In genomic region chr10:61970182-61971015, GRCh38 we compare ENCODE assay signal across 8 cellular contexts.
DNase-seq lines count a peak whose midpoint lies in the region; ATAC-seq, FAIRE-seq and TF ChIP-seq lines count a peak whose summit lies in the region.

No MANE protein-coding gene starts in this region.

- peak; percentile 53 for FAIRE-seq in GM19239 (lab: Jason Lieb, UNC)

- peaks cover 46 to 71% (median 60%) of the 10 kb centered on the region in 3 donors for H3K4me1 Mint-ChIP-seq in T-cell

- POLR2A ChIA-PET in T-cell (lab: Charles Lee), result interaction anchor here in 1 of 2 donors (0.7 kb wide), 1 partner anchor 55 kb away, joined by 8 read pairs; no protein-coding TSS in a partner anchor

- peaks cover 30% of the 10 kb centered on the region for H3K4me1 ChIP-seq in skeletal muscle satellite cell (ENCODE audit: control insufficient read depth, insufficient read depth, low read length)

- H3K36me3 Mint-ChIP-seq in T-cell, result peaks cover 61% of the 10 kb centered on the region

- H3K9ac ChIP-seq in skeletal muscle satellite cell (ENCODE audit: low read depth, low read length), result peak overlapping the region; percentile 12

- ATAC-seq in T-cell (replicated peaks in 1 of 4) (no peak), GM19035 (IDR thresholded peaks at IDR 0.05; ENCODE audit: unreplicated experiment) (no peak)

- no peaks in the 10 kb centered on the region for H3K36me3 ChIP-seq in skeletal muscle satellite cell (ENCODE audit: insufficient read depth, low read length)
- no peaks in the 10 kb centered on the region for H3K36me3 ChIP-seq in H7 (replicated peaks; ENCODE audit: control insufficient read depth, insufficient read depth, low read length)

- CTCF ChIA-PET in T-cell (lab: Charles Lee), result no interaction called here

- H3K27me3 ChIP-seq in skeletal muscle satellite cell (ENCODE audit: control insufficient read depth, insufficient read depth, low read length) (no peaks in the 10 kb centered on the region), H7 (ENCODE audit: control insufficient read depth, insufficient read depth, low read length) (no peaks in the 10 kb centered on the region)

- no peak for DNase-seq in GM19239 (ENCODE audit: insufficient read length, low spot score)
- DNase-seq in T-cell, result no peak
- DNase-seq in fibroblast of pulmonary artery (ENCODE audit: low read depth), result peak; percentile 55
- DNase-seq in DMS79 treated with DMSO at 0.1 percent for 48 hours (lab: John Stamatoyannopoulos, UW), result no peak
- DNase-seq in H7, result no peak
- no peak for DNase-seq in GM19240 (ENCODE audit: insufficient read length, low spot score)

- TF ChIP-seq CTCF in fibroblast of pulmonary artery (IDR thresholded peaks at IDR 0.05; ENCODE audit: low read length, missing control alignments), result no peak

- H3K9me3 Mint-ChIP-seq in T-cell, result peaks cover 0 to 5% (median 2%) of the 10 kb centered on the region in 3 donors

- no peaks in the 10 kb centered on the region for H3K27me3 Mint-ChIP-seq in T-cell

- peak overlapping the region; percentile 73 to 87 for H3K27ac Mint-ChIP-seq in T-cell

- peak overlapping the region; percentile 43 for H3K4me2 ChIP-seq in skeletal muscle satellite cell (ENCODE audit: low read length)

- no peak overlapping the region for H3K4me3 Mint-ChIP-seq in T-cell

- H3K9me3 ChIP-seq in skeletal muscle satellite cell (replicated peaks; ENCODE audit: low read length), result no peaks in the 10 kb centered on the region

- H3K4me3 ChIP-seq in fibroblast of pulmonary artery (replicated peaks; ENCODE audit: low read depth, low read length), result no peak overlapping the region
- H3K4me3 ChIP-seq in skeletal muscle satellite cell (ENCODE audit: low read length), result no peak overlapping the region
- H3K4me3 ChIP-seq in H7 (ENCODE audit: insufficient read depth, low read depth, low read length), result no peak overlapping the region
